In genomic region chr11:76041208-76041607, GRCh38 we compare ENCODE assay signal across 19 cellular contexts.
DNase-seq lines count a peak whose midpoint lies in the region; ATAC-seq, FAIRE-seq and TF ChIP-seq lines count a peak whose summit lies in the region.
"Had no signal": no experiment of that assay in that cellular context is flagged by ENCODE, and none has a peak within 500 bp of the region (broad histone marks: within the 10 kb centered on the region; RNA-seq: fewer than 3 reads in every experiment).

No MANE protein-coding gene starts in this region.

- H3K36me3 Mint-ChIP-seq in CD8-positive, alpha-beta T cell = peaks cover 29% of the 10 kb centered on the region

- H3K9me3 Mint-ChIP-seq in CD8-positive, alpha-beta T cell = peaks cover 10% of the 10 kb centered on the region

- H3K9ac ChIP-seq in K562 (ENCODE audit: insufficient read depth in 1 of 2, low read depth in 2 of 2, low read length in 2 of 2) = no peak overlapping the region
- no peak overlapping the region for H3K9ac ChIP-seq in mesendoderm (ENCODE audit: low read length)

- no peak overlapping the region for H4K5ac ChIP-seq in mesendoderm (ENCODE audit: low read length)

- DNase-seq in DMS53 (lab: John Stamatoyannopoulos, UW) (peak; percentile 57), DMS53 treated with DMSO at 0.1 percent for 48 hours (lab: John Stamatoyannopoulos, UW; ENCODE audit: unreplicated experiment) (no peak), NCI-H510A (lab: John Stamatoyannopoulos, UW) (peak; percentile 64), K562 (ENCODE audit: extremely low read depth in 1 of 4, low spot score in 3 of 4) (peak in 1 of 4 experiments; percentile 9), mesendoderm (peak; percentile 46), kidney glomerular epithelial cell (lab: John Stamatoyannopoulos, UW) (no peak)
- no peak for DNase-seq in CD8-positive, alpha-beta T cell
- DNase-seq: CD4-positive, alpha-beta memory T cell; DND-41; GDM1; NCI-H1105 treated with DMSO at 0.1 percent for 48 hours; NCI-H2029; NCI-H524 treated with DMSO at 0.1 percent for 48 hours had no signal

- TF ChIP-seq RAD21 in K562 (CRISPR knock-in tag; conservative IDR thresholded peaks at IDR 0.05 in 1 of 2, IDR thresholded peaks at IDR 0.05 in 1 of 2) = peak in 1 of 2 experiments; percentile 14; a peak in 1 of 4 replicates

- H3K4me1 ChIP-seq in K562 (replicated peaks in 1 of 2; ENCODE audit: control insufficient read depth in 2 of 2, insufficient read depth in 2 of 2, low read length in 2 of 2) = no peaks in the 10 kb centered on the region
- H3K4me1 ChIP-seq in mesendoderm (ENCODE audit: control insufficient read depth, low read depth, low read length) = no peaks in the 10 kb centered on the region
- H3K4me1 ChIP-seq in CD8-positive, alpha-beta T cell (ENCODE audit: insufficient read depth, low read length) = no peaks in the 10 kb centered on the region

- H3K27me3 Mint-ChIP-seq in CD8-positive, alpha-beta T cell (ENCODE audit: low read depth) = no peaks in the 10 kb centered on the region
- H3K27me3 Mint-ChIP-seq: CD4-positive, alpha-beta memory T cell had no signal

- H3K79me1 ChIP-seq in mesendoderm (ENCODE audit: low read length) = no peaks in the 10 kb centered on the region

- peak in 1 of 3 experiments; percentile 24; a peak in 1 of 6 replicates for TF ChIP-seq CTCF in K562 (IDR thresholded peaks at IDR 0.05 in 2 of 3, conservative IDR thresholded peaks at IDR 0.05 in 1 of 3; ENCODE audit: insufficient read depth in 2 of 3, low read depth in 1 of 3, low read length in 3 of 3)
- TF ChIP-seq CTCF in CD8-positive, alpha-beta T cell (IDR thresholded peaks at IDR 0.05) = no peak

- no peak overlapping the region for H2BK5ac ChIP-seq in mesendoderm (ENCODE audit: low read length)

- no peak for TF ChIP-seq POLR2A in K562 (conservative IDR thresholded peaks at IDR 0.05)

- in situ Hi-C loops in K562 (cut with MboI) = no loop called here

- no peak overlapping the region for H3K18ac ChIP-seq in mesendoderm (ENCODE audit: low read length)

- no peaks in the 10 kb centered on the region for H3K27me3 ChIP-seq in K562 (ENCODE audit: control insufficient read depth in 2 of 2, insufficient read depth in 2 of 2, low read length in 2 of 2)
- H3K27me3 ChIP-seq in mesendoderm (ENCODE audit: insufficient read depth, low read length, poor library complexity) = no peaks in the 10 kb centered on the region
- H3K27me3 ChIP-seq in CD8-positive, alpha-beta T cell (ENCODE audit: insufficient read depth, low read length) = no peaks in the 10 kb centered on the region

- no TSS peak for BruUV-seq in K562 (replicated peaks; lab: Mats Ljungman, UMichigan)

- H3K4me2 ChIP-seq in K562 (ENCODE audit: insufficient read depth, low read length) = no peak overlapping the region
- no peak overlapping the region for H3K4me2 ChIP-seq in mesendoderm (ENCODE audit: low read length)

- no peak overlapping the region for H2BK15ac ChIP-seq in mesendoderm (replicated peaks; ENCODE audit: low read depth)

- no peaks in the 10 kb centered on the region for H3K9me1 ChIP-seq in K562 (ENCODE audit: control insufficient read depth, insufficient read depth, low read length)

- FAIRE-seq in K562 (lab: Jason Lieb, UNC) = no peak
- FAIRE-seq: D721Med, GM12878, GM18507, H54 had no signal

- H3K27ac Mint-ChIP-seq in CD8-positive, alpha-beta T cell = no peak overlapping the region

- TF ChIP-seq EP300 in K562 (IDR thresholded peaks at IDR 0.05; ENCODE audit: low read length) = no peak

- no peak overlapping the region for H2BK120ac ChIP-seq in mesendoderm (ENCODE audit: low read depth, low read length)

- H3K23ac ChIP-seq in mesendoderm (ENCODE audit: low read length) = no peak overlapping the region

- 71% methylated on average over 3 of the region's 3 CpGs for WGBS in K562 (ENCODE audit: insufficient coverage, low coverage, missing lambda C conversion rate)
- WGBS in mesendoderm (ENCODE audit: extremely low coverage, insufficient coverage, low lambda C conversion rate) = no CpG with 5 or more reads among the region's 3 CpGs

- no peaks in the 10 kb centered on the region for H3K4me1 Mint-ChIP-seq in CD8-positive, alpha-beta T cell (ENCODE audit: low read depth)

- peak; percentile 65; the same call in 2 of the 3 replicates for ATAC-seq in K562
- ATAC-seq in GM18520 (IDR thresholded peaks at IDR 0.05; ENCODE audit: unreplicated experiment) = no peak
- no peak for ATAC-seq in CD8-positive, alpha-beta T cell
- ATAC-seq: GM12878 had no signal

- H3K27ac ChIP-seq in K562 (ENCODE audit: extremely low read depth, low read depth, low read length) (no peak overlapping the region), mesendoderm (ENCODE audit: low read depth, low read length) (no peak overlapping the region)
- H3K27ac ChIP-seq in CD8-positive, alpha-beta T cell (ENCODE audit: low read depth, low read length) = no peak overlapping the region
- H3K27ac ChIP-seq: 22Rv1 had no signal

- no peaks in the 10 kb centered on the region for H3K36me3 ChIP-seq in K562 (ENCODE audit: control insufficient read depth, insufficient read depth, low read length)
- H3K36me3 ChIP-seq in mesendoderm (ENCODE audit: control insufficient read depth, insufficient read depth, low read length) = no peaks in the 10 kb centered on the region
- no peaks in the 10 kb centered on the region for H3K36me3 ChIP-seq in CD8-positive, alpha-beta T cell (ENCODE audit: insufficient read depth, low read length)

- H3K4me3 ChIP-seq in K562 (no peak overlapping the region), mesendoderm (ENCODE audit: low read length) (no peak overlapping the region)
- no peak overlapping the region for H3K4me3 ChIP-seq in CD8-positive, alpha-beta T cell (ENCODE audit: low read depth, low read length)
- H3K4me3 ChIP-seq: GM12878 had no signal

- no peak overlapping the region for H3K56ac ChIP-seq in mesendoderm (ENCODE audit: low read length)

- H3K4ac ChIP-seq in mesendoderm (ENCODE audit: low read depth, low read length) = no peak overlapping the region

- intact Hi-C loops in K562 (cut with micrococcal nuclease) = no loop called here
- intact Hi-C loops in CD8-positive, alpha-beta T cell (cut with DNase I, micrococcal nuclease) = no loop called here

- CTCF ChIA-PET in K562 (lab: Yijun Ruan, JAX; ENCODE audit: low intra/inter-chr PET ratio) = no interaction called here
- CTCF ChIA-PET in CD8-positive, alpha-beta T cell (lab: Charles Lee) = no interaction called here

- POLR2A ChIA-PET in K562 (lab: Yijun Ruan, JAX) = interaction anchor here (0.7 kb wide), 1 partner anchor 18 kb away, joined by 3 read pairs; no protein-coding TSS in a partner anchor
- POLR2A ChIA-PET in CD8-positive, alpha-beta T cell (lab: Charles Lee) = no interaction called here

- H3K79me2 ChIP-seq in K562 (ENCODE audit: control insufficient read depth, insufficient read depth, low read length) (no peaks in the 10 kb centered on the region), mesendoderm (ENCODE audit: control insufficient read depth, insufficient read depth, low read length) (no peaks in the 10 kb centered on the region)

- H2AK5ac ChIP-seq in mesendoderm (ENCODE audit: low read length) = no peak overlapping the region

- H4K8ac ChIP-seq in mesendoderm (ENCODE audit: low read depth, low read length) = no peak overlapping the region

- no peaks in the 10 kb centered on the region for H4K20me1 ChIP-seq in K562 (replicated peaks; ENCODE audit: control insufficient read depth, insufficient read depth, low read length)

- H2AFZ ChIP-seq in K562 (ENCODE audit: low read depth, low read length) = no peak overlapping the region

- H3K9me3 ChIP-seq in K562 (replicated peaks; ENCODE audit: control insufficient read depth, insufficient read depth, low read depth, low read length) = no peaks in the 10 kb centered on the region
- no peaks in the 10 kb centered on the region for H3K9me3 ChIP-seq in CD8-positive, alpha-beta T cell (ENCODE audit: low read length)

- H3K4me3 Mint-ChIP-seq in CD8-positive, alpha-beta T cell = no peak overlapping the region
- H3K4me3 Mint-ChIP-seq: CD4-positive, alpha-beta memory T cell had no signal

TF ChIP-seq in K562, 482 proteins besides CTCF, POLR2A, EP300 and RAD21:
- TF ChIP-seq ZNF311 (CRISPR knock-in tag; IDR thresholded peaks at IDR 0.05) (no peak), KLF10 (CRISPR knock-in tag; IDR thresholded peaks at IDR 0.05) (no peak)

Comparison
In these comparisons a context has a peak if more than half of its experiments do, and no peak if none do; other contexts are left out.
1. DNase-seq: peak in DMS53 (single experiment), NCI-H510A (single experiment) and mesendoderm (single experiment); none in DMS53 treated with DMSO at 0.1 percent for 48 hours (single experiment), kidney glomerular epithelial cell (single experiment) and CD8-positive, alpha-beta T cell (0 of 7).